Comparison of ENCODE assay signal across 2 cellular contexts in the genomic region with DNA sequence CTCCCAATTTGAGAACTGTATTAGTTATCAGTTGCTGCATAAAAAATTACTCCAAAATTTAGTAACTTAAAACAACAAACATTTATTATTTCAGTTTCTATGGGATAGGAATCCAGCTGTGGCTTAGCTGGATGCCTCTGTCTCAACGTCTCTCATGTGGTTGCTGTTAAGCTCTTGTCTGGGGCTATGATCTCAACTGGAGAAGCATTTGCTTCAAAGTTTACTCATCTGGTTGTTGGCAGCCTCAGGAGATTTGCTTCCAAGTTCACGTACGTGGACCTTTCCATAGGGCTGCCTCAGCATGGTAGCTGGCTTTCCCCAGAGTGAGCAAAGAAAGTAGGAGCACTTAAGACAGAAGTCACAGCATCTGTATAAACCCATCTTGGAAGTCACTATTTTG.
TF ChIP-seq lines count a peak whose summit lies in the region.

No MANE protein-coding gene starts in this region.

TF ChIP-seq in HepG2, 621 proteins besides CTCF, POLR2A, EP300 and RAD21 (continued from another document and continues in another):
- TF ChIP-seq, protein P1, sequence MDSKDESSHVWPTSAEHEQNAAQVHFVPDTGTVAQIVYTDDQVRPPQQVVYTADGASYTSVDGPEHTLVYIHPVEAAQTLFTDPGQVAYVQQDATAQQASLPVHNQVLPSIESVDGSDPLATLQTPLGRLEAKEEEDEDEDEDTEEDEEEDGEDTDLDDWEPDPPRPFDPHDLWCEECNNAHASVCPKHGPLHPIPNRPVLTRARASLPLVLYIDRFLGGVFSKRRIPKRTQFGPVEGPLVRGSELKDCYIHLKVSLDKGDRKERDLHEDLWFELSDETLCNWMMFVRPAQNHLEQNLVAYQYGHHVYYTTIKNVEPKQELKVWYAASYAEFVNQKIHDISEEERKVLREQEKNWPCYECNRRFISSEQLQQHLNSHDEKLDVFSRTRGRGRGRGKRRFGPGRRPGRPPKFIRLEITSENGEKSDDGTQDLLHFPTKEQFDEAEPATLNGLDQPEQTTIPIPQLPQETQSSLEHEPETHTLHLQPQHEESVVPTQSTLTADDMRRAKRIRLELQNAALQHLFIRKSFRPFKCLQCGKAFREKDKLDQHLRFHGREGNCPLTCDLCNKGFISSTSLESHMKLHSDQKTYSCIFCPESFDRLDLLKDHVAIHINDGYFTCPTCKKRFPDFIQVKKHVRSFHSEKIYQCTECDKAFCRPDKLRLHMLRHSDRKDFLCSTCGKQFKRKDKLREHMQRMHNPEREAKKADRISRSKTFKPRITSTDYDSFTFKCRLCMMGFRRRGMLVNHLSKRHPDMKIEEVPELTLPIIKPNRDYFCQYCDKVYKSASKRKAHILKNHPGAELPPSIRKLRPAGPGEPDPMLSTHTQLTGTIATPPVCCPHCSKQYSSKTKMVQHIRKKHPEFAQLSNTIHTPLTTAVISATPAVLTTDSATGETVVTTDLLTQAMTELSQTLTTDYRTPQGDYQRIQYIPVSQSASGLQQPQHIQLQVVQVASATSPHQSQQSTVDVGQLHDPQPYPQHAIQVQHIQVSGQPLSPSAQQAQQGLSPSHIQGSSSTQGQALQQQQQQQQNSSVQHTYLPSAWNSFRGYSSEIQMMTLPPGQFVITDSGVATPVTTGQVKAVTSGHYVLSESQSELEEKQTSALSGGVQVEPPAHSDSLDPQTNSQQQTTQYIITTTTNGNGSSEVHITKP (CRISPR knock-in tag; IDR thresholded peaks at IDR 0.05; ENCODE audit: low read depth): no peak
- TF ChIP-seq DMAP1 (CRISPR knock-in tag; IDR thresholded peaks at IDR 0.05) (no peak), ZNF549 (CRISPR knock-in tag; IDR thresholded peaks at IDR 0.05) (no peak), HNRNPL (IDR thresholded peaks at IDR 0.05; ENCODE audit: low read depth, low read length) (no peak), SMC3 (IDR thresholded peaks at IDR 0.05; ENCODE audit: low read length) (no peak), PHF5A (CRISPR knock-in tag; IDR thresholded peaks at IDR 0.05; ENCODE audit: low read depth, unreplicated experiment) (no peak), ZNF782 (CRISPR knock-in tag; IDR thresholded peaks at IDR 0.05; ENCODE audit: borderline replicate concordance) (no peak), BRD4 (CRISPR knock-in tag; IDR thresholded peaks at IDR 0.05) (no peak), ZSCAN25 (CRISPR knock-in tag; IDR thresholded peaks at IDR 0.05) (no peak), SMAD9 (CRISPR knock-in tag; IDR thresholded peaks at IDR 0.05) (no peak), ISL2 (CRISPR knock-in tag; IDR thresholded peaks at IDR 0.05) (no peak), CBX5 (CRISPR knock-in tag; IDR thresholded peaks at IDR 0.05; ENCODE audit: borderline replicate concordance) (no peak)
- TF ChIP-seq, protein P2, sequence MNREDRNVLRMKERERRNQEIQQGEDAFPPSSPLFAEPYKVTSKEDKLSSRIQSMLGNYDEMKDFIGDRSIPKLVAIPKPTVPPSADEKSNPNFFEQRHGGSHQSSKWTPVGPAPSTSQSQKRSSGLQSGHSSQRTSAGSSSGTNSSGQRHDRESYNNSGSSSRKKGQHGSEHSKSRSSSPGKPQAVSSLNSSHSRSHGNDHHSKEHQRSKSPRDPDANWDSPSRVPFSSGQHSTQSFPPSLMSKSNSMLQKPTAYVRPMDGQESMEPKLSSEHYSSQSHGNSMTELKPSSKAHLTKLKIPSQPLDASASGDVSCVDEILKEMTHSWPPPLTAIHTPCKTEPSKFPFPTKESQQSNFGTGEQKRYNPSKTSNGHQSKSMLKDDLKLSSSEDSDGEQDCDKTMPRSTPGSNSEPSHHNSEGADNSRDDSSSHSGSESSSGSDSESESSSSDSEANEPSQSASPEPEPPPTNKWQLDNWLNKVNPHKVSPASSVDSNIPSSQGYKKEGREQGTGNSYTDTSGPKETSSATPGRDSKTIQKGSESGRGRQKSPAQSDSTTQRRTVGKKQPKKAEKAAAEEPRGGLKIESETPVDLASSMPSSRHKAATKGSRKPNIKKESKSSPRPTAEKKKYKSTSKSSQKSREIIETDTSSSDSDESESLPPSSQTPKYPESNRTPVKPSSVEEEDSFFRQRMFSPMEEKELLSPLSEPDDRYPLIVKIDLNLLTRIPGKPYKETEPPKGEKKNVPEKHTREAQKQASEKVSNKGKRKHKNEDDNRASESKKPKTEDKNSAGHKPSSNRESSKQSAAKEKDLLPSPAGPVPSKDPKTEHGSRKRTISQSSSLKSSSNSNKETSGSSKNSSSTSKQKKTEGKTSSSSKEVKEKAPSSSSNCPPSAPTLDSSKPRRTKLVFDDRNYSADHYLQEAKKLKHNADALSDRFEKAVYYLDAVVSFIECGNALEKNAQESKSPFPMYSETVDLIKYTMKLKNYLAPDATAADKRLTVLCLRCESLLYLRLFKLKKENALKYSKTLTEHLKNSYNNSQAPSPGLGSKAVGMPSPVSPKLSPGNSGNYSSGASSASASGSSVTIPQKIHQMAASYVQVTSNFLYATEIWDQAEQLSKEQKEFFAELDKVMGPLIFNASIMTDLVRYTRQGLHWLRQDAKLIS (CRISPR knock-in tag; IDR thresholded peaks at IDR 0.05): no peak

TF ChIP-seq in GM23338, 12 proteins besides CTCF, POLR2A, EP300 and RAD21 (continued from another document):
- TF ChIP-seq EZH2phosphoT487 (IDR thresholded peaks at IDR 0.05; ENCODE audit: unreplicated experiment): no peak
- no peak for TF ChIP-seq CREB1 (CRISPR knock-in tag; IDR thresholded peaks at IDR 0.05; ENCODE audit: low read depth)
- TF ChIP-seq EZH2 (IDR thresholded peaks at IDR 0.05; ENCODE audit: low read depth, unreplicated experiment): no peak
- no peak for TF ChIP-seq POLR2AphosphoS5 (IDR thresholded peaks at IDR 0.05; ENCODE audit: low read depth)
- TF ChIP-seq, protein P3, sequence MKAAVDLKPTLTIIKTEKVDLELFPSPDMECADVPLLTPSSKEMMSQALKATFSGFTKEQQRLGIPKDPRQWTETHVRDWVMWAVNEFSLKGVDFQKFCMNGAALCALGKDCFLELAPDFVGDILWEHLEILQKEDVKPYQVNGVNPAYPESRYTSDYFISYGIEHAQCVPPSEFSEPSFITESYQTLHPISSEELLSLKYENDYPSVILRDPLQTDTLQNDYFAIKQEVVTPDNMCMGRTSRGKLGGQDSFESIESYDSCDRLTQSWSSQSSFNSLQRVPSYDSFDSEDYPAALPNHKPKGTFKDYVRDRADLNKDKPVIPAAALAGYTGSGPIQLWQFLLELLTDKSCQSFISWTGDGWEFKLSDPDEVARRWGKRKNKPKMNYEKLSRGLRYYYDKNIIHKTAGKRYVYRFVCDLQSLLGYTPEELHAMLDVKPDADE (IDR thresholded peaks at IDR 0.05): no peak
- no peak for TF ChIP-seq JUNB (IDR thresholded peaks at IDR 0.05; ENCODE audit: unreplicated experiment)
- TF ChIP-seq, protein P4, sequence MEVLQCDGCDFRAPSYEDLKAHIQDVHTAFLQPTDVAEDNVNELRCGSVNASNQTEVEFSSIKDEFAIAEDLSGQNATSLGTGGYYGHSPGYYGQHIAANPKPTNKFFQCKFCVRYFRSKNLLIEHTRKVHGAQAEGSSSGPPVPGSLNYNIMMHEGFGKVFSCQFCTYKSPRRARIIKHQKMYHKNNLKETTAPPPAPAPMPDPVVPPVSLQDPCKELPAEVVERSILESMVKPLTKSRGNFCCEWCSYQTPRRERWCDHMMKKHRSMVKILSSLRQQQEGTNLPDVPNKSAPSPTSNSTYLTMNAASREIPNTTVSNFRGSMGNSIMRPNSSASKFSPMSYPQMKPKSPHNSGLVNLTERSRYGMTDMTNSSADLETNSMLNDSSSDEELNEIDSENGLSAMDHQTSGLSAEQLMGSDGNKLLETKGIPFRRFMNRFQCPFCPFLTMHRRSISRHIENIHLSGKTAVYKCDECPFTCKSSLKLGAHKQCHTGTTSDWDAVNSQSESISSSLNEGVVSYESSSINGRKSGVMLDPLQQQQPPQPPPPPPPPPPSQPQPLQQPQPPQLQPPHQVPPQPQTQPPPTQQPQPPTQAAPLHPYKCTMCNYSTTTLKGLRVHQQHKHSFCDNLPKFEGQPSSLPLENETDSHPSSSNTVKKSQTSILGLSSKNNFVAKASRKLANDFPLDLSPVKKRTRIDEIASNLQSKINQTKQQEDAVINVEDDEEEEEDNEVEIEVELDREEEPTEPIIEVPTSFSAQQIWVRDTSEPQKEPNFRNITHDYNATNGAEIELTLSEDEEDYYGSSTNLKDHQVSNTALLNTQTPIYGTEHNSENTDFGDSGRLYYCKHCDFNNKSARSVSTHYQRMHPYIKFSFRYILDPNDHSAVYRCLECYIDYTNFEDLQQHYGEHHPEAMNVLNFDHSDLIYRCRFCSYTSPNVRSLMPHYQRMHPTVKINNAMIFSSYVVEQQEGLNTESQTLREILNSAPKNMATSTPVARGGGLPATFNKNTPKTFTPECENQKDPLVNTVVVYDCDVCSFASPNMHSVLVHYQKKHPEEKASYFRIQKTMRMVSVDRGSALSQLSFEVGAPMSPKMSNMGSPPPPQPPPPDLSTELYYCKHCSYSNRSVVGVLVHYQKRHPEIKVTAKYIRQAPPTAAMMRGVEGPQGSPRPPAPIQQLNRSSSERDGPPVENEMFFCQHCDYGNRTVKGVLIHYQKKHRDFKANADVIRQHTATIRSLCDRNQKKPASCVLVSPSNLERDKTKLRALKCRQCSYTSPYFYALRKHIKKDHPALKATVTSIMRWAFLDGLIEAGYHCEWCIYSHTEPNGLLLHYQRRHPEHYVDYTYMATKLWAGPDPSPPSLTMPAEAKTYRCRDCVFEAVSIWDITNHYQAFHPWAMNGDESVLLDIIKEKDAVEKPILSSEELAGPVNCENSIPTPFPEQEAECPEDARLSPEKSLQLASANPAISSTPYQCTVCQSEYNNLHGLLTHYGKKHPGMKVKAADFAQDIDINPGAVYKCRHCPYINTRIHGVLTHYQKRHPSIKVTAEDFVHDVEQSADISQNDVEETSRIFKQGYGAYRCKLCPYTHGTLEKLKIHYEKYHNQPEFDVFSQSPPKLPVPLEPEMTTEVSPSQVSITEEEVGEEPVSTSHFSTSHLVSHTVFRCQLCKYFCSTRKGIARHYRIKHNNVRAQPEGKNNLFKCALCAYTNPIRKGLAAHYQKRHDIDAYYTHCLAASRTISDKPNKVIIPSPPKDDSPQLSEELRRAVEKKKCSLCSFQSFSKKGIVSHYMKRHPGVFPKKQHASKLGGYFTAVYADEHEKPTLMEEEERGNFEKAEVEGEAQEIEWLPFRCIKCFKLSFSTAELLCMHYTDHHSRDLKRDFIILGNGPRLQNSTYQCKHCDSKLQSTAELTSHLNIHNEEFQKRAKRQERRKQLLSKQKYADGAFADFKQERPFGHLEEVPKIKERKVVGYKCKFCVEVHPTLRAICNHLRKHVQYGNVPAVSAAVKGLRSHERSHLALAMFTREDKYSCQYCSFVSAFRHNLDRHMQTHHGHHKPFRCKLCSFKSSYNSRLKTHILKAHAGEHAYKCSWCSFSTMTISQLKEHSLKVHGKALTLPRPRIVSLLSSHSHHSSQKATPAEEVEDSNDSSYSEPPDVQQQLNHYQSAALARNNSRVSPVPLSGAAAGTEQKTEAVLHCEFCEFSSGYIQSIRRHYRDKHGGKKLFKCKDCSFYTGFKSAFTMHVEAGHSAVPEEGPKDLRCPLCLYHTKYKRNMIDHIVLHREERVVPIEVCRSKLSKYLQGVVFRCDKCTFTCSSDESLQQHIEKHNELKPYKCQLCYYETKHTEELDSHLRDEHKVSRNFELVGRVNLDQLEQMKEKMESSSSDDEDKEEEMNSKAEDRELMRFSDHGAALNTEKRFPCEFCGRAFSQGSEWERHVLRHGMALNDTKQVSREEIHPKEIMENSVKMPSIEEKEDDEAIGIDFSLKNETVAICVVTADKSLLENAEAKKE (CRISPR knock-in tag; IDR thresholded peaks at IDR 0.05): no peak
- TF ChIP-seq, protein P5, sequence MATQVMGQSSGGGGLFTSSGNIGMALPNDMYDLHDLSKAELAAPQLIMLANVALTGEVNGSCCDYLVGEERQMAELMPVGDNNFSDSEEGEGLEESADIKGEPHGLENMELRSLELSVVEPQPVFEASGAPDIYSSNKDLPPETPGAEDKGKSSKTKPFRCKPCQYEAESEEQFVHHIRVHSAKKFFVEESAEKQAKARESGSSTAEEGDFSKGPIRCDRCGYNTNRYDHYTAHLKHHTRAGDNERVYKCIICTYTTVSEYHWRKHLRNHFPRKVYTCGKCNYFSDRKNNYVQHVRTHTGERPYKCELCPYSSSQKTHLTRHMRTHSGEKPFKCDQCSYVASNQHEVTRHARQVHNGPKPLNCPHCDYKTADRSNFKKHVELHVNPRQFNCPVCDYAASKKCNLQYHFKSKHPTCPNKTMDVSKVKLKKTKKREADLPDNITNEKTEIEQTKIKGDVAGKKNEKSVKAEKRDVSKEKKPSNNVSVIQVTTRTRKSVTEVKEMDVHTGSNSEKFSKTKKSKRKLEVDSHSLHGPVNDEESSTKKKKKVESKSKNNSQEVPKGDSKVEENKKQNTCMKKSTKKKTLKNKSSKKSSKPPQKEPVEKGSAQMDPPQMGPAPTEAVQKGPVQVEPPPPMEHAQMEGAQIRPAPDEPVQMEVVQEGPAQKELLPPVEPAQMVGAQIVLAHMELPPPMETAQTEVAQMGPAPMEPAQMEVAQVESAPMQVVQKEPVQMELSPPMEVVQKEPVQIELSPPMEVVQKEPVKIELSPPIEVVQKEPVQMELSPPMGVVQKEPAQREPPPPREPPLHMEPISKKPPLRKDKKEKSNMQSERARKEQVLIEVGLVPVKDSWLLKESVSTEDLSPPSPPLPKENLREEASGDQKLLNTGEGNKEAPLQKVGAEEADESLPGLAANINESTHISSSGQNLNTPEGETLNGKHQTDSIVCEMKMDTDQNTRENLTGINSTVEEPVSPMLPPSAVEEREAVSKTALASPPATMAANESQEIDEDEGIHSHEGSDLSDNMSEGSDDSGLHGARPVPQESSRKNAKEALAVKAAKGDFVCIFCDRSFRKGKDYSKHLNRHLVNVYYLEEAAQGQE (IDR thresholded peaks at IDR 0.05; ENCODE audit: unreplicated experiment): no peak
